8 cellular contexts compared by ENCODE assay signal in genomic region chr7:13988765-13989137, GRCh38. TPM values are rescaled to one million over a fixed set of nuclear protein-coding genes. Genes with fewer than 3 reads are reported as not detected.
DNase-seq lines count a peak whose midpoint lies in the region; ATAC-seq and TF ChIP-seq lines count a peak whose summit lies in the region.

No MANE protein-coding gene starts in this region.

- no peaks in the 10 kb centered on the region for H4K20me1 ChIP-seq in hepatocyte (ENCODE audit: insufficient read depth, poor library complexity, severe bottlenecking)

- H3K4me3 Mint-ChIP-seq in naive thymus-derived CD8-positive, alpha-beta T cell: no peak overlapping the region
- no peak overlapping the region for H3K4me3 Mint-ChIP-seq in T-helper 2 cell treated with Interferon-gamma antibody and Interleukin-4, amounts not matched to agents 5 μg/mL and 100 μg/mL, for 36 hours

- no peaks in the 10 kb centered on the region for H3K4me1 Mint-ChIP-seq in naive thymus-derived CD8-positive, alpha-beta T cell
- no peaks in the 10 kb centered on the region for H3K4me1 Mint-ChIP-seq in T-helper 2 cell treated with Interferon-gamma antibody and Interleukin-4, amounts not matched to agents 5 μg/mL and 100 μg/mL, for 36 hours (ENCODE audit: low read depth)

- ATAC-seq in HG02798 (IDR thresholded peaks at IDR 0.05; ENCODE audit: poor library complexity, unreplicated experiment) (no peak), GM19395 (IDR thresholded peaks at IDR 0.05; ENCODE audit: unreplicated experiment) (no peak)
- ATAC-seq in naive thymus-derived CD8-positive, alpha-beta T cell: no peak

- intact Hi-C loops in stomach (cut with DNase I; ENCODE audit: low total_unique reads): no loop called here

- POLR2A ChIA-PET in naive thymus-derived CD8-positive, alpha-beta T cell (lab: Charles Lee): no interaction called here

- no peaks in the 10 kb centered on the region for H3K79me2 ChIP-seq in hepatocyte

- H3K27me3 Mint-ChIP-seq in naive thymus-derived CD8-positive, alpha-beta T cell: peaks cover 5 to 18% (median 10%) of the 10 kb centered on the region in 5 donors
- no peaks in the 10 kb centered on the region for H3K27me3 Mint-ChIP-seq in T-helper 2 cell treated with Interferon-gamma antibody and Interleukin-4, amounts not matched to agents 5 μg/mL and 100 μg/mL, for 36 hours (ENCODE audit: low read depth)

- H3K4me3 ChIP-seq in HL-60 (replicated peaks; ENCODE audit: insufficient read depth, low read length): peak overlapping the region; percentile 72
- H3K4me3 ChIP-seq in SK-N-MC: peak overlapping the region; percentile 94
- H3K4me3 ChIP-seq in hepatocyte: peak overlapping the region; percentile 40
- peak overlapping the region; percentile 53 to 70 (median 62) for H3K4me3 ChIP-seq in stomach

- H3K27ac ChIP-seq in HL-60 (replicated peaks): no peak overlapping the region
- no peak overlapping the region; the same call in 1 of the 2 replicates for H3K27ac ChIP-seq in SK-N-MC
- H3K27ac ChIP-seq in hepatocyte: peak overlapping the region; percentile 79
- H3K27ac ChIP-seq in stomach: peak overlapping the region in 4 of 5 donors; percentile 76 to 89 (median 86)

- peaks cover 0 to 3% (median 0%) of the 10 kb centered on the region in 9 donors for H3K9me3 Mint-ChIP-seq in naive thymus-derived CD8-positive, alpha-beta T cell
- H3K9me3 Mint-ChIP-seq in T-helper 2 cell treated with Interferon-gamma antibody and Interleukin-4, amounts not matched to agents 5 μg/mL and 100 μg/mL, for 36 hours: no peaks in the 10 kb centered on the region

- no peaks in the 10 kb centered on the region for H3K36me3 ChIP-seq in SK-N-MC (ENCODE audit: insufficient read depth, low read length)
- H3K36me3 ChIP-seq in hepatocyte (replicated peaks; ENCODE audit: insufficient read depth, low read depth): no peaks in the 10 kb centered on the region
- no peaks in the 10 kb centered on the region for H3K36me3 ChIP-seq in stomach

- no peak overlapping the region for H3K27ac Mint-ChIP-seq in naive thymus-derived CD8-positive, alpha-beta T cell
- H3K27ac Mint-ChIP-seq in T-helper 2 cell treated with Interferon-gamma antibody and Interleukin-4, amounts not matched to agents 5 μg/mL and 100 μg/mL, for 36 hours: no peak overlapping the region

- WGBS in hepatocyte (ENCODE audit: low lambda C conversion rate, missing lambda C conversion rate): 0% methylated on average over 4 of the region's 5 CpGs
- 2 to 5% (median 3%) methylated on average over 5 of the region's 5 CpGs for WGBS in stomach, 5 donors

- peak overlapping the region; percentile 66 for H3K9ac ChIP-seq in SK-N-MC (ENCODE audit: insufficient read length)

- no peak for TF ChIP-seq EP300 in stomach (IDR thresholded peaks at IDR 0.05)

- TF ChIP-seq POLR2A in stomach (IDR thresholded peaks at IDR 0.05): no peak

- no peaks in the 10 kb centered on the region for H3K9me3 ChIP-seq in SK-N-MC (ENCODE audit: low read depth, low read length)
- H3K9me3 ChIP-seq in hepatocyte (ENCODE audit: low read depth): no peaks in the 10 kb centered on the region
- H3K9me3 ChIP-seq in stomach: no peaks in the 10 kb centered on the region

- DNase-seq in HL-60 (ENCODE audit: low read depth in 1 of 2, low spot score in 1 of 2) (no peak), SK-N-MC (ENCODE audit: low read depth, low spot score) (no peak), hepatocyte (ENCODE audit: low spot score) (peak; percentile 16), stomach (no peak)
- DNase-seq in naive thymus-derived CD8-positive, alpha-beta T cell: no peak
- DNase-seq in T-helper 2 cell treated with Interferon-gamma antibody and Interleukin-4, amounts not matched to agents 5 μg/mL and 100 μg/mL, for 36 hours (ENCODE audit: low spot score): no peak

- H3K36me3 Mint-ChIP-seq in naive thymus-derived CD8-positive, alpha-beta T cell: peaks cover 0 to 2% (median 0%) of the 10 kb centered on the region in 3 donors
- no peaks in the 10 kb centered on the region for H3K36me3 Mint-ChIP-seq in T-helper 2 cell treated with Interferon-gamma antibody and Interleukin-4, amounts not matched to agents 5 μg/mL and 100 μg/mL, for 36 hours (ENCODE audit: low read depth)

- H3K27me3 ChIP-seq in HL-60 (ENCODE audit: insufficient read depth, poor library complexity, severe bottlenecking) (peaks cover 3% of the 10 kb centered on the region), hepatocyte (no peaks in the 10 kb centered on the region), stomach (no peaks in the 10 kb centered on the region)

- H3K4me2 ChIP-seq in hepatocyte: peak overlapping the region; percentile 82

- TF ChIP-seq CTCF in HL-60 (IDR thresholded peaks at IDR 0.05; ENCODE audit: insufficient read depth, low read length): no peak
- TF ChIP-seq CTCF in hepatocyte (IDR thresholded peaks at IDR 0.05; ENCODE audit: poor library complexity): no peak
- TF ChIP-seq CTCF in stomach (IDR thresholded peaks at IDR 0.05): no peak

- H2AFZ ChIP-seq in hepatocyte: peak overlapping the region; percentile 70

- H3K4me1 ChIP-seq in hepatocyte (ENCODE audit: insufficient read depth): peaks cover 6% of the 10 kb centered on the region
- H3K4me1 ChIP-seq in stomach: peaks cover 0 to 25% (median 17%) of the 10 kb centered on the region in 4 donors

- no peaks in the 10 kb centered on the region for H3K9me2 ChIP-seq in hepatocyte (replicated peaks; ENCODE audit: insufficient read depth)

RNA-seq across cellular contexts. Expression of gene ETV1, which starts 0.7 kb away (rescaled TPM):
- total RNA-seq in hepatocyte: 8.4 and 8.9 TPM in 2 replicates
- 4.6 and 5.9 TPM in 2 replicates for polyA plus RNA-seq in hepatocyte
- 10 to 100 TPM in 1 of 5 donors, 1 to 10 TPM in 3, under 1 TPM in 1; 0.29 to 17.6 (median 1.4) TPM for total RNA-seq in stomach
- 1 to 10 TPM in 2 of 3 donors, under 1 TPM in 1; 0.88 to 2.3 (median 1.2) TPM for polyA plus RNA-seq in stomach
- total RNA-seq in naive thymus-derived CD8-positive, alpha-beta T cell: not detected
- not detected for polyA plus RNA-seq in naive thymus-derived CD8-positive, alpha-beta T cell

Comparison
In these comparisons a context has a peak if more than half of its experiments do, and no peak if none do; other contexts are left out.
1. H3K27ac ChIP-seq: peak in hepatocyte (single experiment) and stomach (4 of 5); none in HL-60 (single experiment) and SK-N-MC (single experiment).
2. H3K4me3 ChIP-seq: peak in every context shown above with its lines; median percentile 94 in SK-N-MC; 72 in HL-60; 62 in stomach; 40 in hepatocyte.